ENCODE assay signal across 8 cellular contexts in genomic region chr18:58493516-58494253, GRCh38.
DNase-seq lines count a peak whose midpoint lies in the region; ATAC-seq and TF ChIP-seq lines count a peak whose summit lies in the region.

No MANE protein-coding gene starts in this region.

- no TSS peak for BruUV-seq in Panc1 (replicated peaks; lab: Mats Ljungman, UMichigan)

- CTCF ChIA-PET in Panc1 (lab: Charles Lee), result interaction anchor here (0.6 kb wide), 1 partner anchor 274 kb away, joined by 6 read pairs; no protein-coding TSS in a partner anchor

- H3K4me1 Mint-ChIP-seq in CD14-positive monocyte, result peaks cover 3% of the 10 kb centered on the region
- peaks cover 16% of the 10 kb centered on the region for H3K4me1 Mint-ChIP-seq in neural crest cell

- peak; percentile 45 for ATAC-seq in GM19467 (IDR thresholded peaks at IDR 0.05; ENCODE audit: unreplicated experiment)
- peak; percentile 92 for ATAC-seq in Panc1
- peak; percentile 84 for ATAC-seq in stimulated activated naive CD8-positive, alpha-beta T cell treated with anti-CD3 and anti-CD28 coated beads, Interleukin-15, Interleukin-2, amounts not matched to agents 100 U/mL and 50 U/mL, for 24 hours

- TF ChIP-seq CTCF in CD14-positive monocyte (IDR thresholded peaks at IDR 0.05), result peak; percentile 90
- peak; percentile 74 for TF ChIP-seq CTCF in Panc1 (IDR thresholded peaks at IDR 0.05)
- TF ChIP-seq CTCF in fibroblast of lung (conservative IDR thresholded peaks at IDR 0.05 in 1 of 2, IDR thresholded peaks at IDR 0.05 in 1 of 2; ENCODE audit: low read depth in 1 of 2, low read length in 2 of 2), result peak; percentile 85 to 89
- TF ChIP-seq CTCF in neural crest cell (conservative IDR thresholded peaks at IDR 0.05), result peak; percentile 92

- H3K4me3 Mint-ChIP-seq in CD14-positive monocyte (peak overlapping the region in 1 of 2 donors; percentile 61), neural crest cell (no peak overlapping the region)

- in situ Hi-C loops in Panc1 (cut with HindIII; ENCODE audit: low pct_unique_long_range_greater_than_20kb, low sequenced_read_pairs), result no loop called here

- POLR2A ChIA-PET in Panc1 (lab: Charles Lee), result no interaction called here

- no peaks in the 10 kb centered on the region for H3K79me2 ChIP-seq in fibroblast of lung (ENCODE audit: control insufficient read depth, insufficient read depth, low read length)

- H3K9ac ChIP-seq in fibroblast of lung (ENCODE audit: insufficient read depth, low read length), result no peak overlapping the region

- peaks cover 22 to 26% (median 25%) of the 10 kb centered on the region in 3 donors for H3K27me3 Mint-ChIP-seq in CD14-positive monocyte (ENCODE audit: low read depth in 3 of 3)
- H3K27me3 Mint-ChIP-seq in neural crest cell (ENCODE audit: low read depth), result peaks cover 6% of the 10 kb centered on the region

- H3K9me3 ChIP-seq in Panc1 (ENCODE audit: control insufficient read depth, insufficient read depth, low read depth, low read length) (no peaks in the 10 kb centered on the region), fibroblast of lung (ENCODE audit: control insufficient read depth, insufficient read depth, low read depth, low read length) (no peaks in the 10 kb centered on the region)

- H3K27ac ChIP-seq in Panc1 (ENCODE audit: low read length), result no peak overlapping the region
- H3K27ac ChIP-seq in fibroblast of lung (ENCODE audit: insufficient read depth, low read length), result no peak overlapping the region

- H3K27me3 ChIP-seq in Panc1 (ENCODE audit: control insufficient read depth, insufficient read depth, low read length) (no peaks in the 10 kb centered on the region), fibroblast of lung (ENCODE audit: control insufficient read depth, insufficient read depth, low read length) (peaks cover 9% of the 10 kb centered on the region)

- peak; percentile 67 for DNase-seq in CD14-positive monocyte (ENCODE audit: low spot score)
- DNase-seq in KG1 (lab: John Stamatoyannopoulos, UW), result peak; percentile 11
- peak; percentile 42 for DNase-seq in Panc1 (ENCODE audit: low read depth, low spot score)
- DNase-seq in activated T-cell treated with anti-CD3 and anti-CD28 coated beads, Interleukin-2, amount 50 U/mL, for 48 hours, result peak; percentile 79 to 81
- peak; percentile 74 to 86 for DNase-seq in fibroblast of lung (ENCODE audit: low read depth in 2 of 2)
- peak; percentile 83 for DNase-seq in neural crest cell (ENCODE audit: low read depth, low spot score)
- peak; percentile 75 for DNase-seq in stimulated activated naive CD8-positive, alpha-beta T cell treated with anti-CD3 and anti-CD28 coated beads, Interleukin-15, Interleukin-2, amounts not matched to agents 100 U/mL and 50 U/mL, for 24 hours

- H3K4me1 ChIP-seq in Panc1 (ENCODE audit: control insufficient read depth, insufficient read depth, low read length) (no peaks in the 10 kb centered on the region), fibroblast of lung (ENCODE audit: control insufficient read depth, extremely low read depth, insufficient read depth, low read length) (no peaks in the 10 kb centered on the region)

- H3K36me3 ChIP-seq in Panc1 (ENCODE audit: control insufficient read depth, insufficient read depth, low read length) (no peaks in the 10 kb centered on the region), fibroblast of lung (ENCODE audit: control insufficient read depth, insufficient read depth, low read length) (no peaks in the 10 kb centered on the region)

- H2AFZ ChIP-seq in fibroblast of lung (ENCODE audit: low read length), result peak overlapping the region; percentile 48

- no peak overlapping the region for H3K4me3 ChIP-seq in Panc1 (ENCODE audit: low read depth in 2 of 2, low read length in 2 of 2)
- peak overlapping the region in 3 of 4 experiments; percentile 15 to 39 (median 36) for H3K4me3 ChIP-seq in fibroblast of lung (replicated peaks in 1 of 4; ENCODE audit: control extremely low read depth in 1 of 4, insufficient read depth in 1 of 4, low read depth in 3 of 4, low read length in 4 of 4)

- no peaks in the 10 kb centered on the region for H4K20me1 ChIP-seq in fibroblast of lung (ENCODE audit: control insufficient read depth, extremely low read depth, insufficient read depth, low read length)

- peak overlapping the region in 1 of 7 donors; percentile 62 for H3K27ac Mint-ChIP-seq in CD14-positive monocyte
- H3K27ac Mint-ChIP-seq in neural crest cell (ENCODE audit: unreplicated experiment), result peak overlapping the region; percentile 68

- peak overlapping the region; percentile 51 for H3K4me2 ChIP-seq in fibroblast of lung (ENCODE audit: extremely low read depth, insufficient read depth, low read length)

- H3K36me3 Mint-ChIP-seq in CD14-positive monocyte (no peaks in the 10 kb centered on the region), neural crest cell (ENCODE audit: low read depth) (no peaks in the 10 kb centered on the region)

- H3K9me3 Mint-ChIP-seq in CD14-positive monocyte, result peaks cover 0 to 2% (median 0%) of the 10 kb centered on the region in 7 donors
- H3K9me3 Mint-ChIP-seq in neural crest cell, result no peaks in the 10 kb centered on the region

- intact Hi-C loops in CD14-positive monocyte (cut with micrococcal nuclease), result loop anchor here in 1 of 2 donors (5.0 kb wide), 1 partner anchor 269 kb away; no protein-coding TSS in a partner anchor
- intact Hi-C loops in Panc1 (cut with micrococcal nuclease; ENCODE audit: unreplicated experiment), result loop anchor here (5.0 kb wide), 1 partner anchor 91 kb away; no protein-coding TSS in a partner anchor

Comparison
In these comparisons a context has a peak if more than half of its experiments do, and no peak if none do; other contexts are left out.
1. DNase-seq: peak in every context shown above with its lines; median percentile 83 in neural crest cell; 80 in activated T-cell treated with anti-CD3 and anti-CD28 coated beads, Interleukin-2, amount 50 U/mL, for 48 hours; 80 in fibroblast of lung; 75 in stimulated activated naive CD8-positive, alpha-beta T cell treated with anti-CD3 and anti-CD28 coated beads, Interleukin-15, Interleukin-2, amounts not matched to agents 100 U/mL and 50 U/mL, for 24 hours; 67 in CD14-positive monocyte; 42 in Panc1; 11 in KG1.
2. H3K4me3 ChIP-seq: peak in fibroblast of lung (3 of 4); none in Panc1 (0 of 2).
3. Peak in every context shown above with its lines, with median percentiles within 50 percentile points of each other: CTCF ChIP-seq and ATAC-seq.